In the genomic region with DNA sequence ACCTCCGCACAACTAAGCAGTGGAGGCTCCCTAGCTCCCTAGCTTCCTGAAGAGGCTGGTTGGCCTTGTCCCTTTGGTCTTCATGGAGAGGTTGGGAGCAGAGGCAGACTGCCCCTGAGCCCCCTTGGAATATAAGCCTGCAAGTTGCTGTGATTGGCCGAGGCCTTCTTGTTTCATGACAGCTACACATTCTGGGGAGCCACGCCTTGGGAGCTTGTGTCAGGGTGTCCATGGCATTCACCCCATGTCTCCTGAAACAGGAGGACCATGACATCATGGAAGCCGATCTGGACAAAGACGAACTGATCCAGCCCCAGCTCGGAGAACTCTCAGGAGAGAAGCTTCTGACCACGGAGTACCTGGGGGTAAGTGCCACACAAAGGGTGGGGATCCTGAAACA, we compare ENCODE assay signal across 36 cellular contexts.
"Had no signal": no experiment of that assay in that cellular context is flagged by ENCODE, and none has a peak within 500 bp of the region (broad histone marks: within the 10 kb centered on the region; RNA-seq: fewer than 3 reads in every experiment).

No MANE protein-coding gene starts in this region.

- H3K4me1 ChIP-seq: adrenal gland, body of pancreas, colonic mucosa, esophagus muscularis mucosa, foreskin keratinocyte, gastrocnemius medialis had no signal

- H3K9me3 Mint-ChIP-seq: activated B cell treated with CpG ODN at 0.5 μM for 24 hours; activated CD4-positive, alpha-beta memory T cell treated with anti-CD3 and anti-CD28 coated beads for 36 hours; activated naive CD4-positive, alpha-beta T cell treated with anti-CD3 and anti-CD28 coated beads for 36 hours; activated naive CD4-positive, alpha-beta T cell treated with anti-CD3 and anti-CD28 coated beads, Interleukin-2, amount 50 U/mL, for 24 hours; activated naive CD8-positive, alpha-beta T cell treated with anti-CD3 and anti-CD28 coated beads for 36 hours; activated naive CD8-positive, alpha-beta T cell treated with anti-CD3 and anti-CD28 coated beads, Interleukin-2, amount 50 U/mL, for 24 hours; activated T-helper 1 cell treated with anti-CD3 and anti-CD28 coated beads, Interleukin-12 subunit alpha, Interleukin-12 subunit beta, Interleukin-2, Interleukin-4 antibody, amounts not matched to agents 30 ng/mL and 10 ng/mL and 1 ng/mL, durations not matched to agents 14 hours and 24 hours and 36 hours; activated T-helper 2 cell treated with anti-CD3 and anti-CD28 coated beads, Interferon-gamma antibody, Interleukin-2, Interleukin-4, amounts not matched to agents 10 μg/mL and 5 μg/mL and 100 μg/mL, durations not matched to agents 14 hours and 24 hours and 36 hours; T-helper 2 cell treated with Interferon-gamma antibody and Interleukin-4, amounts not matched to agents 5 μg/mL and 100 μg/mL, for 36 hours had no signal

- H3K4me3 Mint-ChIP-seq: activated B cell treated with CpG ODN at 0.5 μM for 24 hours; activated CD4-positive, alpha-beta memory T cell treated with anti-CD3 and anti-CD28 coated beads for 36 hours; activated CD8-positive, alpha-beta memory T cell treated with anti-CD3 and anti-CD28 coated beads, Interleukin-2, amount 10 ng/mL, durations not matched to agents 7 days and 5 days; activated CD8-positive, alpha-beta T cell treated with anti-CD3 and anti-CD28 coated beads, Interleukin-2, amount 10 ng/mL, durations not matched to agents 7 days and 5 days; activated naive CD4-positive, alpha-beta T cell treated with anti-CD3 and anti-CD28 coated beads for 36 hours; activated naive CD4-positive, alpha-beta T cell treated with anti-CD3 and anti-CD28 coated beads, Interleukin-2, amount 50 U/mL, for 24 hours; activated naive CD8-positive, alpha-beta T cell treated with anti-CD3 and anti-CD28 coated beads for 36 hours; activated naive CD8-positive, alpha-beta T cell treated with anti-CD3 and anti-CD28 coated beads, Interleukin-2, amount 50 U/mL, for 24 hours; activated T-helper 1 cell treated with anti-CD3 and anti-CD28 coated beads, Interleukin-12 subunit alpha, Interleukin-12 subunit beta, Interleukin-2, Interleukin-4 antibody, amounts not matched to agents 30 ng/mL and 10 ng/mL and 1 ng/mL, durations not matched to agents 14 hours and 24 hours and 36 hours; T-helper 17 cell; T-helper 2 cell treated with Interferon-gamma antibody and Interleukin-4, amounts not matched to agents 5 μg/mL and 100 μg/mL, for 36 hours had no signal

- H3K36me3 ChIP-seq: cardiac muscle cell, colonic mucosa, gastrocnemius medialis had no signal

- H3K4me1 Mint-ChIP-seq: activated B cell treated with CpG ODN at 0.5 μM for 24 hours; activated CD8-positive, alpha-beta memory T cell treated with anti-CD3 and anti-CD28 coated beads, Interleukin-2, amount 10 ng/mL, durations not matched to agents 7 days and 5 days; activated naive CD4-positive, alpha-beta T cell treated with anti-CD3 and anti-CD28 coated beads, Interleukin-2, amount 50 U/mL, for 24 hours; activated naive CD8-positive, alpha-beta T cell treated with anti-CD3 and anti-CD28 coated beads for 36 hours; activated naive CD8-positive, alpha-beta T cell treated with anti-CD3 and anti-CD28 coated beads, Interleukin-2, amount 50 U/mL, for 24 hours; T-helper 17 cell had no signal

- H3K27me3 Mint-ChIP-seq: activated B cell treated with CpG ODN at 0.5 μM for 24 hours; activated CD4-positive, alpha-beta memory T cell treated with anti-CD3 and anti-CD28 coated beads for 36 hours; activated naive CD4-positive, alpha-beta T cell treated with anti-CD3 and anti-CD28 coated beads, Interleukin-2, amount 50 U/mL, for 24 hours; activated naive CD8-positive, alpha-beta T cell treated with anti-CD3 and anti-CD28 coated beads for 36 hours; activated naive CD8-positive, alpha-beta T cell treated with anti-CD3 and anti-CD28 coated beads, Interleukin-2, amount 50 U/mL, for 24 hours had no signal

- H3K4me3 ChIP-seq: adrenal gland, body of pancreas, cardiac muscle cell, colonic mucosa, dorsolateral prefrontal cortex, esophagus muscularis mucosa, gastrocnemius medialis had no signal

- ATAC-seq: activated CD4-positive, CD25-positive, alpha-beta regulatory T cell treated with anti-CD3 and anti-CD28 coated beads, Interleukin-2, amount 50 U/mL, for 24 hours; activated CD8-positive, alpha-beta memory T cell treated with anti-CD3 and anti-CD28 coated beads, Interleukin-2, amount 10 ng/mL, durations not matched to agents 7 days and 5 days; activated CD8-positive, alpha-beta T cell treated with anti-CD3 and anti-CD28 coated beads, Interleukin-2, amount 10 ng/mL, durations not matched to agents 7 days and 5 days; activated naive CD8-positive, alpha-beta T cell treated with anti-CD3 and anti-CD28 coated beads, Interleukin-2, amount 50 U/mL, for 24 hours; body of pancreas; foreskin keratinocyte; gastrocnemius medialis; T-helper 17 cell had no signal

- H3K36me3 Mint-ChIP-seq: activated CD4-positive, alpha-beta memory T cell treated with anti-CD3 and anti-CD28 coated beads for 36 hours; activated CD8-positive, alpha-beta memory T cell treated with anti-CD3 and anti-CD28 coated beads, Interleukin-2, amount 10 ng/mL, durations not matched to agents 7 days and 5 days; activated naive CD4-positive, alpha-beta T cell treated with anti-CD3 and anti-CD28 coated beads, Interleukin-2, amount 50 U/mL, for 24 hours; activated naive CD8-positive, alpha-beta T cell treated with anti-CD3 and anti-CD28 coated beads for 36 hours had no signal

- H3K27ac Mint-ChIP-seq: activated B cell treated with CpG ODN at 0.5 μM for 24 hours; activated CD4-positive, alpha-beta memory T cell treated with anti-CD3 and anti-CD28 coated beads for 36 hours; activated CD8-positive, alpha-beta memory T cell treated with anti-CD3 and anti-CD28 coated beads, Interleukin-2, amount 10 ng/mL, durations not matched to agents 7 days and 5 days; activated CD8-positive, alpha-beta T cell treated with anti-CD3 and anti-CD28 coated beads, Interleukin-2, amount 10 ng/mL, durations not matched to agents 7 days and 5 days; activated naive CD4-positive, alpha-beta T cell treated with anti-CD3 and anti-CD28 coated beads for 36 hours; activated naive CD4-positive, alpha-beta T cell treated with anti-CD3 and anti-CD28 coated beads, Interleukin-2, amount 50 U/mL, for 24 hours; activated naive CD8-positive, alpha-beta T cell treated with anti-CD3 and anti-CD28 coated beads for 36 hours; activated naive CD8-positive, alpha-beta T cell treated with anti-CD3 and anti-CD28 coated beads, Interleukin-2, amount 50 U/mL, for 24 hours; activated T-helper 1 cell treated with anti-CD3 and anti-CD28 coated beads, Interleukin-12 subunit alpha, Interleukin-12 subunit beta, Interleukin-2, Interleukin-4 antibody, amounts not matched to agents 30 ng/mL and 10 ng/mL and 1 ng/mL, durations not matched to agents 14 hours and 24 hours and 36 hours; activated T-helper 2 cell treated with anti-CD3 and anti-CD28 coated beads, Interferon-gamma antibody, Interleukin-2, Interleukin-4, amounts not matched to agents 10 μg/mL and 5 μg/mL and 100 μg/mL, durations not matched to agents 14 hours and 24 hours and 36 hours; T-helper 17 cell; T-helper 2 cell treated with Interferon-gamma antibody and Interleukin-4, amounts not matched to agents 5 μg/mL and 100 μg/mL, for 36 hours had no signal

- H3K9me3 ChIP-seq: adrenal gland, body of pancreas, colonic mucosa, esophagus muscularis mucosa, gastrocnemius medialis had no signal

- H3K27ac ChIP-seq: adrenal gland, body of pancreas, cardiac muscle cell, colonic mucosa, dorsolateral prefrontal cortex, esophagus muscularis mucosa, foreskin keratinocyte, gastrocnemius medialis, WERI-Rb-1 had no signal

- DNase-seq: activated B cell treated with CpG ODN at 0.5 μM for 24 hours; activated CD4-positive, alpha-beta memory T cell treated with anti-CD3 and anti-CD28 coated beads for 36 hours; activated CD4-positive, alpha-beta T cell treated with anti-CD3 and anti-CD28 coated beads for 48 hours; activated CD8-positive, alpha-beta memory T cell treated with anti-CD3 and anti-CD28 coated beads, Interleukin-2, amount 10 ng/mL, durations not matched to agents 7 days and 5 days; activated CD8-positive, alpha-beta memory T cell treated with anti-CD3 and anti-CD28 coated beads, Interleukin-2, amount 50 U/mL, for 4 hours; activated CD8-positive, alpha-beta T cell treated with anti-CD3 and anti-CD28 coated beads, Interleukin-2, amount 10 ng/mL, durations not matched to agents 7 days and 5 days; activated effector memory CD4-positive, alpha-beta T cell treated with anti-CD3 and anti-CD28 coated beads, Interleukin-2, amount 50 U/mL, for 16 hours; activated naive CD4-positive, alpha-beta T cell treated with anti-CD3 and anti-CD28 coated beads for 36 hours; activated naive CD8-positive, alpha-beta T cell treated with anti-CD3 and anti-CD28 coated beads for 36 hours; activated naive CD8-positive, alpha-beta T cell treated with anti-CD3 and anti-CD28 coated beads, Interleukin-2, amount 50 U/mL, for 24 hours; activated T-cell treated with anti-CD3 and anti-CD28 coated beads, Interleukin-2, amount 50 U/mL, for 1 hour; activated T-cell treated with anti-CD3 and anti-CD28 coated beads, Interleukin-2, amount 50 U/mL, for 48 hours; amygdala; aorta; body of pancreas; central memory CD4-positive, alpha-beta T cell; cerebellar nuclear complex; colonic mucosa; effector memory CD4-positive, alpha-beta T cell; erythroblast; foreskin keratinocyte; gastrocnemius medialis; glutamatergic neuron; T-helper 1 cell; T-helper 17 cell; T1000; WERI-Rb-1 had no signal

- H3K27me3 ChIP-seq: adrenal gland, body of pancreas, cardiac muscle cell, colonic mucosa, dorsolateral prefrontal cortex, esophagus muscularis mucosa, foreskin keratinocyte, gastrocnemius medialis had no signal
